ENCODE assay signal across 17 cellular contexts in the genomic region with DNA sequence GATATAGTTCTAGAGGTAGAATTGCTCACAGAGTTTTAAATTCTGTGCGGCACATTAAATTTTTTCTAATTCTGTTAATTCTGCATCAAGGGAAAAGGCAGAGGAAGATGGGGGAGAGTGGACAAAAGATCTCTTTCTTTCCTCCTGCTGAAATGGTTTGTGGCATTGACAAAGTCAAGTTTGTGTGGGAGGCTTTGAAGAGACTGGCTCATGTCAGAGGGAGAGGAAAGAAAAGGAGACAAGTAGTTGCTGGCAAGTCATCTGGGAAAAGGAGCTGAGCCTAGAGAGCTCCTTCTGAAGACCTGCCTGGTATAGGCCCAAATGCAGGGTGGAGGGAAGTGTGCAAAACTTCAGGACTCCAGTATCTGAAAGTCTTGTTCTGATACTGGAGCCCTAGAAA.
"Had no signal": no experiment of that assay in that cellular context is flagged by ENCODE, and none has a peak within 500 bp of the region (broad histone marks: within the 10 kb centered on the region; RNA-seq: fewer than 3 reads in every experiment).

No MANE protein-coding gene starts in this region.

- H3K9me3 ChIP-seq: ovary, SK-N-SH had no signal

- H3K4me3 Mint-ChIP-seq: activated CD4-positive, alpha-beta T cell treated with anti-CD3 and anti-CD28 coated beads for 36 hours; activated naive CD8-positive, alpha-beta T cell; naive thymus-derived CD4-positive, alpha-beta T cell; stimulated activated naive B cell treated with anti-CD40 and anti-IgM and Interleukin-4, amounts not matched to agents 10 μg/mL and 1 μg/mL and 100 μg/mL, for 72 hours; WTC11 had no signal

- H3K9ac ChIP-seq: SK-N-SH had no signal

- H3K27me3 ChIP-seq: ovary, tibial artery had no signal

- H3K27me3 Mint-ChIP-seq: activated CD4-positive, alpha-beta T cell treated with anti-CD3 and anti-CD28 coated beads for 36 hours; activated naive CD8-positive, alpha-beta T cell; naive thymus-derived CD4-positive, alpha-beta T cell; stimulated activated naive B cell treated with anti-CD40 and anti-IgM and Interleukin-4, amounts not matched to agents 10 μg/mL and 1 μg/mL and 100 μg/mL, for 72 hours had no signal

- H3K4me1 Mint-ChIP-seq: activated CD4-positive, alpha-beta T cell treated with anti-CD3 and anti-CD28 coated beads for 36 hours; naive thymus-derived CD4-positive, alpha-beta T cell; WTC11 had no signal

- H3K4me3 ChIP-seq: ovary, tibial artery had no signal

- H3K36me3 ChIP-seq: ovary had no signal

- H3K27ac Mint-ChIP-seq: activated CD4-positive, alpha-beta T cell treated with anti-CD3 and anti-CD28 coated beads for 36 hours; activated naive CD8-positive, alpha-beta T cell; stimulated activated naive B cell treated with anti-CD40 and anti-IgM and Interleukin-4, amounts not matched to agents 10 μg/mL and 1 μg/mL and 100 μg/mL, for 72 hours; WTC11 had no signal

- FAIRE-seq: colon, islet of Langerhans, urothelium cell line had no signal

- DNase-seq: activated CD4-positive, alpha-beta T cell treated with anti-CD3 and anti-CD28 coated beads for 36 hours; activated CD4-positive, alpha-beta T cell treated with anti-CD3 and anti-CD28 coated beads, Interleukin-2, amount 50 U/mL, for 48 hours; activated gamma-delta T cell treated with Interleukin-2 at 50 U/mL for 16 hours; amniotic stem cell; central memory CD4-positive, alpha-beta T cell; mammary epithelial cell; naive thymus-derived CD4-positive, alpha-beta T cell; ovary; SK-N-SH; stimulated activated CD4-positive, alpha-beta T cell treated with anti-CD3 and anti-CD28 coated beads, Interleukin-4, amount 100 ng/mL, for 4 hours; stimulated activated naive B cell treated with anti-CD40 and anti-IgM and Interleukin-4, amounts not matched to agents 10 μg/mL and 1 μg/mL and 100 μg/mL, for 72 hours; tibial artery had no signal

- H3K27ac ChIP-seq: ovary, tibial artery had no signal
